ENCODE assay signal across 4 cellular contexts in genomic region chr4:70628444-70628843, GRCh38.
TF ChIP-seq lines count a peak whose summit lies in the region.

ENAM (plus strand) TSS chr4:70628744; CDS start chr4:70629501, 757 bp downstream.

TF ChIP-seq in SK-N-SH, 30 proteins besides CTCF, POLR2A, EP300 and RAD21:
- no peak for TF ChIP-seq IRF3 (IDR thresholded peaks at IDR 0.05; ENCODE audit: low read depth, low read length)
- no peak for TF ChIP-seq YY1 (IDR thresholded peaks at IDR 0.05; ENCODE audit: low read depth)
- TF ChIP-seq JUND (IDR thresholded peaks at IDR 0.05) = no peak
- TF ChIP-seq GATA2 (CRISPR knock-in tag; IDR thresholded peaks at IDR 0.05) = no peak
- no peak for TF ChIP-seq ELF1 (IDR thresholded peaks at IDR 0.05)
- TF ChIP-seq TAF1 (IDR thresholded peaks at IDR 0.05; ENCODE audit: borderline replicate concordance, low read depth, low read length) = no peak
- no peak for TF ChIP-seq POLR2AphosphoS5 (IDR thresholded peaks at IDR 0.05; ENCODE audit: low read depth, low read length)
- TF ChIP-seq NFIC (IDR thresholded peaks at IDR 0.05; ENCODE audit: borderline replicate concordance) = no peak
- TF ChIP-seq SMC3 (IDR thresholded peaks at IDR 0.05; ENCODE audit: low read depth, low read length) = no peak
- TF ChIP-seq MAX (IDR thresholded peaks at IDR 0.05; ENCODE audit: low read depth) = no peak
- TF ChIP-seq RCOR1 (IDR thresholded peaks at IDR 0.05; ENCODE audit: low read length) = no peak
- no peak for TF ChIP-seq ZBTB33 (IDR thresholded peaks at IDR 0.05; ENCODE audit: borderline replicate concordance, low read depth)
- TF ChIP-seq MXI1 (IDR thresholded peaks at IDR 0.05; ENCODE audit: low read depth, low read length) = no peak

TF ChIP-seq in SK-N-SH treated with all-trans-retinoic acid at 6 μM for 48 hours, 23 proteins besides CTCF, POLR2A, EP300 and RAD21 (continues in another document):
- TF ChIP-seq TSHZ2 (CRISPR knock-in tag; IDR thresholded peaks at IDR 0.05) (no peak), TCF4 (CRISPR knock-in tag; IDR thresholded peaks at IDR 0.05; ENCODE audit: borderline replicate concordance) (no peak), GLIS3 (CRISPR knock-in tag; IDR thresholded peaks at IDR 0.05) (no peak), ESRRG (CRISPR knock-in tag; IDR thresholded peaks at IDR 0.05) (no peak), BACH2 (CRISPR knock-in tag; IDR thresholded peaks at IDR 0.05; ENCODE audit: borderline replicate concordance) (no peak), CSRNP3 (CRISPR knock-in tag; IDR thresholded peaks at IDR 0.05) (no peak), SNAI2 (CRISPR knock-in tag; IDR thresholded peaks at IDR 0.05) (no peak), ZFP30 (CRISPR knock-in tag; IDR thresholded peaks at IDR 0.05) (no peak), TOX (CRISPR knock-in tag; IDR thresholded peaks at IDR 0.05; ENCODE audit: borderline replicate concordance) (no peak), CSDC2 (CRISPR knock-in tag; IDR thresholded peaks at IDR 0.05) (no peak), CREB5 (CRISPR knock-in tag; IDR thresholded peaks at IDR 0.05; ENCODE audit: low read depth) (no peak), ZC3H10 (CRISPR knock-in tag; IDR thresholded peaks at IDR 0.05) (no peak), RARB (CRISPR knock-in tag; IDR thresholded peaks at IDR 0.05) (no peak)

TF ChIP-seq in IMR-90, 13 proteins besides CTCF, POLR2A, EP300 and RAD21:
- TF ChIP-seq CHD1 (IDR thresholded peaks at IDR 0.05; ENCODE audit: low read depth, low read length) (no peak), FOS (IDR thresholded peaks at IDR 0.05; ENCODE audit: low read depth, low read length) (no peak), SMC3 (IDR thresholded peaks at IDR 0.05; ENCODE audit: low read depth, low read length) (no peak), MXI1 (IDR thresholded peaks at IDR 0.05; ENCODE audit: borderline replicate concordance, low read depth, low read length) (no peak), NFE2L2 (IDR thresholded peaks at IDR 0.05; ENCODE audit: low read depth, low read length) (no peak), BHLHE40 (IDR thresholded peaks at IDR 0.05; ENCODE audit: low read depth, low read length) (no peak), MAFK (IDR thresholded peaks at IDR 0.05; ENCODE audit: low read depth, low read length) (no peak), ELK1 (IDR thresholded peaks at IDR 0.05; ENCODE audit: borderline replicate concordance, low read depth, low read length) (no peak), CEBPB (IDR thresholded peaks at IDR 0.05; ENCODE audit: low read depth, low read length) (no peak), RCOR1 (IDR thresholded peaks at IDR 0.05; ENCODE audit: insufficient replicate concordance, low read length) (no peak), MAZ (IDR thresholded peaks at IDR 0.05; ENCODE audit: borderline replicate concordance, low read depth, low read length) (no peak)

TF ChIP-seq in endothelial cell of umbilical vein, 7 proteins besides CTCF, POLR2A, EP300 and RAD21:
- TF ChIP-seq MYC (IDR thresholded peaks at IDR 0.05; ENCODE audit: low read depth, low read length) (no peak), EZH2 (IDR thresholded peaks at IDR 0.05; ENCODE audit: borderline replicate concordance, low read depth, low read length, severe bottlenecking) (no peak)
